27 cellular contexts compared by ENCODE assay signal in the genomic region with DNA sequence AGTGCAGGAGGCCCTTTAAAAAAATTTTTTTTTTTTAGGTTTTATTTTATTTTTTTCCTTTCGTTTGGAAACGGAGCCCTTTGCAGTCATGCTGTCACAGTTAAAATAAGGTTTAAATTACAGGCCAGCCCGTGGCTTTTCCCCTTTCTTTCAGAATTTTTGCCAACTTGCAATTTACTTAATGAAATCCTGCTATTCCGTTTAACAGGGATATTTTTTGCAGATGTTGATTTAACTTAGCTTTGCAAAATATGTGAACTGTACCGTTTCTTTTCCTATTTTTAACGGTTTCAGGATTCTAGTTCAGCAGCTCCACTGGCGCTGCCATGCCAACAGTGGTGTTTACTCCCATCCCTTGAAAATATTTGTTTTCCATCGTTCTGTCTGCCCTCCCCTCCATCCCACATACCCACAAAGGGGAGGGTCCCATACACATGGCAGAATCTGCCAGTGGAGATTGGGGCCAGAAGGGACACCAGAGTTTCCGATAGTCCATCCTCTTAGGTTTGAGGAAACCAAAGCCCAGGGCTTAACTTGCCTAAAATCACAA. TPM values are rescaled to one million over a fixed set of nuclear protein-coding genes. Genes with fewer than 3 reads are reported as not detected.
DNase-seq lines count a peak whose midpoint lies in the region; ATAC-seq and TF ChIP-seq lines count a peak whose summit lies in the region.
"Had no signal": no experiment of that assay in that cellular context is flagged by ENCODE, and none has a peak within 500 bp of the region (broad histone marks: within the 10 kb centered on the region; RNA-seq: fewer than 3 reads in every experiment).

No MANE protein-coding gene starts in this region.

- H3K79me1 ChIP-seq in IMR-90 (ENCODE audit: low read depth in 1 of 2, low read length in 2 of 2) = peaks cover 49 to 82% of the 10 kb centered on the region in 2 experiments

- no peak for ATAC-seq in IMR-90 (ENCODE audit: low read depth)
- no peak for ATAC-seq in thoracic aorta (ENCODE audit: insufficient number of reproducible peaks, low FRiP score, low read depth)
- no peak for ATAC-seq in GM21786 (IDR thresholded peaks at IDR 0.05; ENCODE audit: unreplicated experiment)
- ATAC-seq: foreskin keratinocyte; left colon; naive thymus-derived CD8-positive, alpha-beta T cell; pancreas; SK-N-SH treated with all-trans-retinoic acid at 6 μM for 48 hours had no signal

- no peak overlapping the region for H3K27ac ChIP-seq in IMR-90 (ENCODE audit: insufficient read depth, low read length)
- peak overlapping the region; percentile 39 for H3K27ac ChIP-seq in cingulate gyrus (ENCODE audit: low read depth, low read length)
- H3K27ac ChIP-seq in thoracic aorta = peak overlapping the region; percentile 44 to 59
- H3K27ac ChIP-seq: epithelial cell of prostate, foreskin keratinocyte, RWPE1 had no signal

- peaks cover 15% of the 10 kb centered on the region for H3K36me3 ChIP-seq in IMR-90 (ENCODE audit: control insufficient read depth, insufficient read depth, low read length)
- no peaks in the 10 kb centered on the region for H3K36me3 ChIP-seq in thoracic aorta
- H3K36me3 ChIP-seq: pancreas had no signal

- in situ Hi-C loops in IMR-90 (cut with MboI; ENCODE audit: low sequenced_read_pairs) = no loop called here
- in situ Hi-C loops in GM13977 (cut with MboI; ENCODE audit: low pct_unique_long_range_greater_than_20kb, low sequenced_read_pairs, unreplicated experiment) = no loop called here

- no peak overlapping the region for H3K56ac ChIP-seq in IMR-90 (ENCODE audit: extremely low read depth, insufficient read depth, low read length)

- CTCF ChIA-PET in IMR-90 (lab: Yijun Ruan, JAX) = no interaction called here

- H2AK5ac ChIP-seq in IMR-90 (ENCODE audit: low read depth, low read length) = no peak overlapping the region

- H3K4me1 ChIP-seq in IMR-90 (ENCODE audit: control insufficient read depth, insufficient read depth, low read length) (peaks cover 17% of the 10 kb centered on the region), thoracic aorta (ENCODE audit: control insufficient read depth in 1 of 2, low read depth in 2 of 2) (peaks cover 35 to 85% of the 10 kb centered on the region in 2 donors)
- H3K4me1 ChIP-seq: foreskin keratinocyte had no signal

- no peak overlapping the region for H4K5ac ChIP-seq in IMR-90 (ENCODE audit: low read depth, low read length)

- no peak overlapping the region for H3K4me2 ChIP-seq in IMR-90 (ENCODE audit: low read depth, low read length)

- no peak overlapping the region for H2BK120ac ChIP-seq in IMR-90 (ENCODE audit: low read depth, low read length)

- H3K9ac ChIP-seq in IMR-90 (ENCODE audit: low read depth, low read length) = no peak overlapping the region

- 76% methylated on average over 6 of the region's 9 CpGs; no CpG with 5 or more reads in 1 of the 2 experiments for WGBS in IMR-90 (ENCODE audit: extremely low coverage in 2 of 2, insufficient read length in 1 of 2), 2 experiments

- H4K20me1 ChIP-seq in IMR-90 (ENCODE audit: insufficient read depth, low read length) = no peaks in the 10 kb centered on the region

- no TSS peak for BruUV-seq in IMR-90 (replicated peaks; lab: Mats Ljungman, UMichigan)

- H2BK5ac ChIP-seq in IMR-90 (ENCODE audit: low read depth, low read length, poor library complexity, severe bottlenecking) = no peak overlapping the region

- H2AFZ ChIP-seq in IMR-90 (replicated peaks; ENCODE audit: low read length, poor library complexity) = no peak overlapping the region

- H2BK20ac ChIP-seq in IMR-90 (ENCODE audit: low read depth, low read length) = no peak overlapping the region

- H3K9me3 Mint-ChIP-seq in mesothelial cell of epicardium = peaks cover 6% of the 10 kb centered on the region
- peaks cover 15% of the 10 kb centered on the region for H3K9me3 Mint-ChIP-seq in HFFc6

- DNase-seq in IMR-90 (no peak), mesothelial cell of epicardium (ENCODE audit: low spot score in 2 of 2, unreplicated experiment in 2 of 2) (no peak), thoracic aorta (ENCODE audit: low spot score) (no peak), HFFc6 (no peak), GM13977 (ENCODE audit: low spot score) (no peak)
- DNase-seq: activated CD4-positive, alpha-beta T cell treated with anti-CD3 and anti-CD28 coated beads, Interleukin-2, amount 10 ng/mL, durations not matched to agents 24 days and 14 days; activated naive CD4-positive, alpha-beta T cell treated with anti-CD3 and anti-CD28 coated beads for 36 hours; activated T-cell treated with anti-CD3 and anti-CD28 coated beads, Interleukin-2, amount 50 U/mL, for 48 hours; caudate nucleus; foreskin keratinocyte; HCEC 1CT; left colon; midbrain; NCI-H1105; NCI-H2081 treated with DMSO at 0.1 percent for 48 hours; NCI-H774; stimulated activated CD8-positive, alpha-beta memory T cell treated with anti-CD3 and anti-CD28 coated beads, Interleukin-4, amount 100 ng/mL, for 48 hours; stomach had no signal

- no peaks in the 10 kb centered on the region for H3K27me3 Mint-ChIP-seq in mesothelial cell of epicardium (ENCODE audit: low read depth)
- no peaks in the 10 kb centered on the region; the same call in 1 of the 2 replicates for H3K27me3 Mint-ChIP-seq in HFFc6 (ENCODE audit: insufficient read depth)

- H2BK15ac ChIP-seq in IMR-90 (ENCODE audit: low read depth, low read length) = no peak overlapping the region

- H3K4me3 ChIP-seq in IMR-90 (ENCODE audit: insufficient read depth, low read depth, low read length) (no peak overlapping the region), thoracic aorta (no peak overlapping the region)
- H3K4me3 ChIP-seq: pancreas, stomach had no signal

- H3K23ac ChIP-seq in IMR-90 (ENCODE audit: low read depth, low read length) = no peak overlapping the region

- H3K27me3 ChIP-seq in IMR-90 (ENCODE audit: control insufficient read depth, insufficient read depth, low read length) = no peaks in the 10 kb centered on the region
- H3K27me3 ChIP-seq in thoracic aorta (replicated peaks; ENCODE audit: insufficient read depth) = no peaks in the 10 kb centered on the region
- H3K27me3 ChIP-seq: pancreas, stomach had no signal

- TF ChIP-seq RAD21 in IMR-90 (IDR thresholded peaks at IDR 0.05; ENCODE audit: low read length) = no peak

- peaks cover 28% of the 10 kb centered on the region for H3K36me3 Mint-ChIP-seq in mesothelial cell of epicardium
- H3K36me3 Mint-ChIP-seq in HFFc6 (ENCODE audit: low read depth) = peaks cover 26% of the 10 kb centered on the region

- dilution Hi-C loops in IMR-90 (cut with HindIII; ENCODE audit: low sequenced_read_pairs, unreplicated experiment) = no loop called here

- peaks cover 67% of the 10 kb centered on the region for H3K4me1 Mint-ChIP-seq in mesothelial cell of epicardium
- H3K4me1 Mint-ChIP-seq in HFFc6 (ENCODE audit: low read depth) = peaks cover 59% of the 10 kb centered on the region

- no peak overlapping the region for H4K91ac ChIP-seq in IMR-90 (ENCODE audit: insufficient read depth, low read depth, low read length)

- no peak overlapping the region for H3K14ac ChIP-seq in IMR-90 (replicated peaks; ENCODE audit: low read depth, low read length)

- no peak for TF ChIP-seq POLR2A in IMR-90 (IDR thresholded peaks at IDR 0.05; ENCODE audit: low read depth, low read length)

- TF ChIP-seq CTCF in IMR-90 (conservative IDR thresholded peaks at IDR 0.05; ENCODE audit: low read depth, low read length) = no peak
- TF ChIP-seq CTCF in mesothelial cell of epicardium (IDR thresholded peaks at IDR 0.05; ENCODE audit: unreplicated experiment) = no peak
- no peak for TF ChIP-seq CTCF in thoracic aorta (IDR thresholded peaks at IDR 0.05)
- no peak for TF ChIP-seq CTCF in HFFc6 (IDR thresholded peaks at IDR 0.05)
- TF ChIP-seq CTCF in GM13977 (IDR thresholded peaks at IDR 0.05; ENCODE audit: extremely low read depth, insufficient read depth, missing control alignments) = no peak

- H2AK9ac ChIP-seq in IMR-90 (replicated peaks; ENCODE audit: low read depth, low read length, poor library complexity) = no peak overlapping the region

- H3K27ac Mint-ChIP-seq in mesothelial cell of epicardium (peak overlapping the region; percentile 93), HFFc6 (no peak overlapping the region)
- H3K27ac Mint-ChIP-seq: activated CD4-positive, alpha-beta T cell treated with anti-CD3 and anti-CD28 coated beads, Interleukin-2, amount 10 ng/mL, durations not matched to agents 24 days and 14 days; activated naive CD4-positive, alpha-beta T cell treated with anti-CD3 and anti-CD28 coated beads for 36 hours; CD14-positive monocyte; naive thymus-derived CD8-positive, alpha-beta T cell; T-helper 2 cell treated with Interferon-gamma antibody and Interleukin-4, amounts not matched to agents 5 μg/mL and 100 μg/mL, for 36 hours had no signal

- H3K9me1 ChIP-seq in IMR-90 (ENCODE audit: insufficient read depth, low read length) = peaks cover 25% of the 10 kb centered on the region

- POLR2A ChIA-PET in IMR-90 (lab: Charles Lee; ENCODE audit: unreplicated experiment) = no interaction called here

- no peak overlapping the region for H3K4me3 Mint-ChIP-seq in mesothelial cell of epicardium
- H3K4me3 Mint-ChIP-seq in HFFc6 = no peak overlapping the region
- H3K4me3 Mint-ChIP-seq: activated CD4-positive, alpha-beta T cell treated with anti-CD3 and anti-CD28 coated beads, Interleukin-2, amount 10 ng/mL, durations not matched to agents 24 days and 14 days; activated naive CD4-positive, alpha-beta T cell treated with anti-CD3 and anti-CD28 coated beads for 36 hours; CD14-positive monocyte; naive thymus-derived CD8-positive, alpha-beta T cell; T-helper 2 cell treated with Interferon-gamma antibody and Interleukin-4, amounts not matched to agents 5 μg/mL and 100 μg/mL, for 36 hours had no signal

- H4K8ac ChIP-seq in IMR-90 (ENCODE audit: low read depth in 2 of 2, low read length in 2 of 2) = no peak overlapping the region

- H3K18ac ChIP-seq in IMR-90 (ENCODE audit: low read depth, low read length) = no peak overlapping the region

- no peak overlapping the region for H3K4ac ChIP-seq in IMR-90 (ENCODE audit: low read depth, low read length)

- peaks cover 4% of the 10 kb centered on the region; the same call in 1 of the 2 replicates for H3K9me3 ChIP-seq in IMR-90 (ENCODE audit: control insufficient read depth, insufficient read depth, low read length)
- peaks cover 3% of the 10 kb centered on the region for H3K9me3 ChIP-seq in thoracic aorta
- H3K9me3 ChIP-seq: pancreas had no signal

- intact Hi-C loops in IMR-90 (cut with micrococcal nuclease) = no loop called here

RNA-seq across cellular contexts. Expression of a gene that starts 54.3 kb away (rescaled TPM):
- total RNA-seq in IMR-90 (2012; rRNA removed) (3.6 and 4.8 TPM in 2 replicates), mesothelial cell of epicardium (164 to 176 TPM (median 176 TPM) in 3 replicates), thoracic aorta (100 to 1,000 TPM in 1 of 2 donors, 10 to 100 TPM in 1; 73.3 to 113 TPM)
- polyA plus RNA-seq in IMR-90 (2012; rRNA removed) = 8.5 and 13.6 TPM in 2 replicates
- 4.7 and 9.3 TPM in 2 replicates for polyA plus RNA-seq in IMR-90 (2012; cell fraction: cytosol; rRNA removed)
- 17.3 and 42.6 TPM in 2 replicates for polyA plus RNA-seq in IMR-90 (2012; cell fraction: nucleus; rRNA removed; ENCODE audit: low replicate concordance)
- 10 to 100 TPM; 10.2 to 18.1 (median 16.4) TPM for total RNA-seq in HFFc6 (2021; fragmentation: NEBNext Ultra II Directional; extraction: Animal tissue kit (Norgen Biotek cat#: 25700))
- total RNA-seq: foreskin keratinocyte had no signal
- polyA plus RNA-seq: CD14-positive monocyte; naive thymus-derived CD8-positive, alpha-beta T cell had no signal
